ENCODE assay signal across 14 cellular contexts in the genomic region with DNA sequence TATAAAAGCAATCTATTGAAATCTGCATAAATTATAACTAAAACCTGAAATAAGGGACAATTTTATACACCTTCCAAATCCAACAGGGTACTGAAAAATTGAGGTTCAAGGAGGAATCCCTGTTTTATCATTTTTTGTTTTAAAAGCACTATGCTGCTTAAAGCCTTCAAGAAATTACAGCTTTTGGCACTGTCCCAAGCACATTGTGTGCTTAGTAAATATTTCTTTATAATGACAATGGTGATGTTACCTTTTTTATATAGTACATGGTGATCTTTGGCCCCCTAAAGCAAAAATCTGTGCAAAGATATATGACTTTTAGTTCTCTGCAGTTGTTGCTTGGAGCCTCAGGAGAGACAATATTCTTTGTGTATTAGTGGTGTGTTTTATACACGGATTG.
DNase-seq lines count a peak whose midpoint lies in the region; TF ChIP-seq lines count a peak whose summit lies in the region.
"Had no signal": no experiment of that assay in that cellular context is flagged by ENCODE, and none has a peak within 500 bp of the region (broad histone marks: within the 10 kb centered on the region; RNA-seq: fewer than 3 reads in every experiment).

No MANE protein-coding gene starts in this region.

- H3K4me1 Mint-ChIP-seq in immature natural killer cell: no peaks in the 10 kb centered on the region
- H3K4me1 Mint-ChIP-seq: T-cell had no signal

- H3K27ac ChIP-seq in VCaP: peak overlapping the region; percentile 67
- no peak overlapping the region for H3K27ac ChIP-seq in testis
- H3K27ac ChIP-seq: SK-N-MC had no signal

- H3K27me3 Mint-ChIP-seq in immature natural killer cell (ENCODE audit: low read depth in 3 of 3): peaks cover 0 to 4% (median 0%) of the 10 kb centered on the region in 3 donors

- H3K9me3 ChIP-seq in testis: no peaks in the 10 kb centered on the region

- peaks cover 0 to 12% (median 1%) of the 10 kb centered on the region in 6 donors for H3K9me3 Mint-ChIP-seq in immature natural killer cell
- H3K9me3 Mint-ChIP-seq: T-cell had no signal

- no peaks in the 10 kb centered on the region for H3K36me3 ChIP-seq in testis (ENCODE audit: low read depth, missing control alignments)

- TF ChIP-seq CTCF in VCaP (conservative IDR thresholded peaks at IDR 0.05) (no peak), testis (IDR thresholded peaks at IDR 0.05) (no peak)

- no peak overlapping the region for H3K4me3 Mint-ChIP-seq in immature natural killer cell
- H3K4me3 Mint-ChIP-seq: T-cell had no signal

- H3K4me3 ChIP-seq in testis: no peak overlapping the region
- H3K4me3 ChIP-seq: SK-N-MC had no signal

- H3K36me3 Mint-ChIP-seq in immature natural killer cell: peaks cover 0 to 3% (median 0%) of the 10 kb centered on the region in 3 donors
- H3K36me3 Mint-ChIP-seq: T-cell had no signal

- no peak for TF ChIP-seq POLR2A in testis (IDR thresholded peaks at IDR 0.05)

- H3K27me3 ChIP-seq in testis: no peaks in the 10 kb centered on the region

- no peak overlapping the region for H3K27ac Mint-ChIP-seq in immature natural killer cell
- H3K27ac Mint-ChIP-seq: T-cell had no signal

- intact Hi-C loops in testis (cut with DNase I; ENCODE audit: low total_unique reads): no loop called here

- DNase-seq in NCI-H2196 (lab: John Stamatoyannopoulos, UW; ENCODE audit: unreplicated experiment): peak; percentile 2
- DNase-seq in NCI-H2196 treated with DMSO at 0.1 percent for 48 hours (lab: John Stamatoyannopoulos, UW; ENCODE audit: unreplicated experiment): no peak
- peak; percentile 23 for DNase-seq in LHCN-M2 (ENCODE audit: low read depth)
- DNase-seq in SHP77 treated with DMSO at 0.1 percent for 48 hours (lab: John Stamatoyannopoulos, UW): no peak
- no peak for DNase-seq in immature natural killer cell
- no peak for DNase-seq in testis
- DNase-seq: H7, Karpas-422, NCI-H1105 treated with DMSO at 0.1 percent for 48 hours, NCI-H2029 treated with DMSO at 0.1 percent for 48 hours, NCI-H526 treated with DMSO at 0.1 percent for 48 hours, T-cell had no signal

- 50 to 65% methylated on average over 1 of the region's 1 CpG for WGBS in testis, 2 donors

- no peaks in the 10 kb centered on the region for H3K4me1 ChIP-seq in testis

Comparison
In these comparisons a context has a peak if more than half of its experiments do, and no peak if none do; other contexts are left out.
1. DNase-seq: peak in NCI-H2196 (single experiment) and LHCN-M2 (single experiment); none in NCI-H2196 treated with DMSO at 0.1 percent for 48 hours (single experiment), SHP77 treated with DMSO at 0.1 percent for 48 hours (single experiment), immature natural killer cell (0 of 3) and testis (single experiment).